In the genomic region with DNA sequence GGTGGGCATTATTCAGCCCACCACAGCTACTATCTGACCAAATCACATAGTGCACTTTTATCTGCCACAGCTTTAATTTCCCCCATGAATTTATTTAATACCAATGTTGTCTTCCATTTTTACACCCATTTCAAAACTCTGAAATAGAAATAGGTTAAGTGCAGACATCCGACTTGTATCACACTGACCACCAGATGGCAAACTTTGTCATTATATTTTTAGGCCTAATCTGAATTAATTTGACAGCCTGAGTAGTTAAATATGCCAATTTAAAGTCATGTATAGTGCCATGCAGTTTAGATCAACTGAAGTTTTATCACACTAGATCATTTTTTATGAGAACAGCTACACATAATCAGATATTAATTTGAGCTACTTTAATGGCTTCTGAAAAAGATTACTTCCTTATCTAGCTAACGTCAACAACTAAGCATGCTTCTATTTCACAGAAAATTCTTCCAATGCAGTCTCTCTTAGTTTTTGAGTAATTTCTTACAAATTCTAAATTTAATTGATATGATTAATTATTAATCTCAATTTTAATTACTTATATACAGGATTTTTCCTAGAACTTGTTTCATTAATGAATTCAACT, we compare ENCODE assay signal across 8 cellular contexts.
DNase-seq lines count a peak whose midpoint lies in the region; ATAC-seq and TF ChIP-seq lines count a peak whose summit lies in the region.

No MANE protein-coding gene starts in this region.

- no peaks in the 10 kb centered on the region for H3K4me1 ChIP-seq in DND-41 (ENCODE audit: insufficient read depth, low read length)

- H3K36me3 ChIP-seq in DND-41 (ENCODE audit: insufficient read depth, low read length), result no peaks in the 10 kb centered on the region

- no peak overlapping the region for H3K4me2 ChIP-seq in DND-41 (ENCODE audit: insufficient read depth, low read length)

- ATAC-seq in DND-41 (ENCODE audit: insufficient read depth, low read depth) (no peak), GM19324 (IDR thresholded peaks at IDR 0.05; ENCODE audit: low FRiP score, unreplicated experiment) (no peak)

- no peak overlapping the region for H2AFZ ChIP-seq in DND-41 (ENCODE audit: low read depth, low read length)

- no peaks in the 10 kb centered on the region for H3K27me3 ChIP-seq in DND-41 (ENCODE audit: insufficient read depth, low read length, poor library complexity)

- H3K27me3 Mint-ChIP-seq in mesothelial cell of epicardium (ENCODE audit: low read depth) (no peaks in the 10 kb centered on the region), CD14-positive monocyte (ENCODE audit: low read depth in 3 of 3) (peaks cover 0 to 1% (median 0%) of the 10 kb centered on the region in 3 donors)

- DNase-seq in DND-41 (no peak), HuH-7.5 (ENCODE audit: low spot score) (peak; percentile 1), astrocyte of the hippocampus (ENCODE audit: low read depth, low spot score) (peak; percentile 59), mesothelial cell of epicardium (ENCODE audit: low spot score in 2 of 2, unreplicated experiment in 2 of 2) (no peak), DMS79 treated with DMSO at 0.1 percent for 48 hours (lab: John Stamatoyannopoulos, UW) (no peak), DMS79 (lab: John Stamatoyannopoulos, UW) (no peak), CD14-positive monocyte (ENCODE audit: low spot score) (no peak)

- H3K79me2 ChIP-seq in DND-41 (ENCODE audit: insufficient read depth, low read length), result no peaks in the 10 kb centered on the region

- no peak overlapping the region for H3K4me3 Mint-ChIP-seq in mesothelial cell of epicardium
- H3K4me3 Mint-ChIP-seq in CD14-positive monocyte, result no peak overlapping the region

- H3K4me3 ChIP-seq in DND-41 (ENCODE audit: low read depth in 1 of 2, low read length in 2 of 2), result no peak overlapping the region

- H3K4me1 Mint-ChIP-seq in mesothelial cell of epicardium (peaks cover 21% of the 10 kb centered on the region), CD14-positive monocyte (no peaks in the 10 kb centered on the region)

- H3K36me3 Mint-ChIP-seq in mesothelial cell of epicardium (peaks cover 9% of the 10 kb centered on the region), CD14-positive monocyte (no peaks in the 10 kb centered on the region)

- H3K27ac ChIP-seq in DND-41 (ENCODE audit: low read length), result no peak overlapping the region

- H3K9ac ChIP-seq in DND-41 (ENCODE audit: low read depth, low read length), result no peak overlapping the region

- no peaks in the 10 kb centered on the region for H4K20me1 ChIP-seq in DND-41 (ENCODE audit: insufficient read depth, low read length)

- no peaks in the 10 kb centered on the region for H3K9me3 ChIP-seq in DND-41 (ENCODE audit: insufficient read depth, low read length, severe bottlenecking)

- no peak overlapping the region for H3K27ac Mint-ChIP-seq in mesothelial cell of epicardium
- no peak overlapping the region for H3K27ac Mint-ChIP-seq in CD14-positive monocyte

- peak; percentile 63 for TF ChIP-seq CTCF in DND-41 (IDR thresholded peaks at IDR 0.05; ENCODE audit: borderline replicate concordance, extremely low read depth, low read length, poor library complexity, severe bottlenecking)
- TF ChIP-seq CTCF in mesothelial cell of epicardium (IDR thresholded peaks at IDR 0.05; ENCODE audit: unreplicated experiment), result peak; percentile 66
- TF ChIP-seq CTCF in CD14-positive monocyte (IDR thresholded peaks at IDR 0.05), result no peak

- H3K9me3 Mint-ChIP-seq in mesothelial cell of epicardium (peaks cover 11% of the 10 kb centered on the region), CD14-positive monocyte (no peaks in the 10 kb centered on the region)

- intact Hi-C loops in CD14-positive monocyte (cut with micrococcal nuclease), result no loop called here

Comparison
In these comparisons a context has a peak if more than half of its experiments do, and no peak if none do; other contexts are left out.
1. DNase-seq: peak in HuH-7.5 (single experiment) and astrocyte of the hippocampus (single experiment); none in DND-41 (single experiment), mesothelial cell of epicardium (0 of 2), DMS79 treated with DMSO at 0.1 percent for 48 hours (single experiment), DMS79 (single experiment) and CD14-positive monocyte (single experiment).